Comparison of ENCODE assay signal across 8 cellular contexts in the genomic region with DNA sequence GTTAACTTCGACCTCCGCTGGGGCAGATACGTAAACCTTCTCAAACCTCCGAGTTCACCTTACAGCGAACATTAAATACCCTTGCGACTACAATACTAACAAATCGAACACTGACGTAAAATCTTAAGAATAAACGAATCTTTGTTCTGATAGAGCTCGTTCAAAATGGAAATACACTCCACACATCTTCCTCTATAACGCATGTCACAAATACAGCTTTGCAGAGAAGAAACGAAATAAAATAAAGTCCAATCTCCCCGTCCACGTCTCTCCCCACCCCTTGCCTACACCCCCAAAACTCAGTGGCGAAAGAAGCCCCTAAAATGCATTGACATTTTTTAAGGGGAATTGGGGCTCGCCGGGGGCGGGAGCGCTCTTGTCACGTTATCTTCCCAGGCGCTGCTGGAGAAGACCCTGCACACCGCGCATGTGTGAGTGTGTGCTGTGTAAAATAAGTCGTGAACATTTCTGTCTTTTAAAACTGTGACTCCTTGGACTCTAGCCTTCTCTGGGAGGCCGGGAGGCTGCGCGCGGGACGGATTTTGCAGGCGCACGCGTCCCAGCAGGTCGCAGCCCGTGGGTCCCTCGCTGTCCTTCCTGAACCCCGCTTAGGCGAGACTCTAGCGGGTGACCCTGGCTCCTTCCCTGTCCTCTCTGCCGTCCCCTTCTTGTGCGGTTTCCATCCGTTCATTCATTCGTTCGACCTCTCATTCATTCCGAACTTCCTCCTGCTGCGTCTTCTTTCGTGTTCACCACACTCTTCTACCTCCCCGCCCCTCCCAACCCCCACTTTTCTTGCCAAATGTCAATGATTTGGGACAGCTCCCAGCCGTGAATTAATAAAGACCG. TPM values are rescaled to one million over a fixed set of nuclear protein-coding genes. Genes with fewer than 3 reads are reported as not detected.
DNase-seq lines count a peak whose midpoint lies in the region; TF ChIP-seq lines count a peak whose summit lies in the region.

No MANE protein-coding gene starts in this region.

- DNase-seq in G401 (ENCODE audit: low spot score) (peak; percentile 57), LNCaP clone FGC (ENCODE audit: low read depth) (no peak), endodermal cell (peak; percentile 67), pons (ENCODE audit: low spot score) (peak; percentile 25), HK-2 (ENCODE audit: unreplicated experiment) (no peak), NCI-H345 treated with DMSO at 0.1 percent for 48 hours (lab: John Stamatoyannopoulos, UW; ENCODE audit: unreplicated experiment) (no peak), DMS79 treated with DMSO at 0.1 percent for 48 hours (lab: John Stamatoyannopoulos, UW) (no peak)
- DNase-seq in activated effector memory CD4-positive, alpha-beta T cell treated with Interleukin-2 at 50 U/mL for 16 hours = no peak

- peaks cover 93% of the 10 kb centered on the region for H3K27me3 Mint-ChIP-seq in endodermal cell (ENCODE audit: insufficient read depth)

- H3K4me3 ChIP-seq in LNCaP clone FGC (ENCODE audit: low read depth, low read length) (peak overlapping the region; percentile 66), endodermal cell (ENCODE audit: low read length) (peak overlapping the region; percentile 72)

- in situ Hi-C loops in G401 (cut with HindIII; ENCODE audit: low sequenced_read_pairs) = no loop called here

- no peaks in the 10 kb centered on the region for H3K36me3 ChIP-seq in endodermal cell (ENCODE audit: control insufficient read depth, insufficient read depth, low read length)

- peaks cover 44% of the 10 kb centered on the region for H3K4me1 Mint-ChIP-seq in endodermal cell

- H3K36me3 Mint-ChIP-seq in endodermal cell (ENCODE audit: low read depth) = no peaks in the 10 kb centered on the region

- TF ChIP-seq CTCF in LNCaP clone FGC (IDR thresholded peaks at IDR 0.05; ENCODE audit: control insufficient read depth, extremely low read depth, insufficient read depth) (no peak), endodermal cell (conservative IDR thresholded peaks at IDR 0.05) (no peak)

- H3K27ac Mint-ChIP-seq in endodermal cell = no peak overlapping the region

- H3K4me1 ChIP-seq in endodermal cell (ENCODE audit: control insufficient read depth, insufficient read depth, low read length) = peaks cover 11% of the 10 kb centered on the region

- peak overlapping the region; percentile 59 for H3K4me3 Mint-ChIP-seq in endodermal cell

- H3K9me3 Mint-ChIP-seq in endodermal cell = peaks cover 5% of the 10 kb centered on the region

- H3K27ac ChIP-seq in endodermal cell (ENCODE audit: low read depth, low read length) = no peak overlapping the region

- H3K9ac ChIP-seq in endodermal cell (ENCODE audit: extremely low read depth, low read length, poor library complexity, severe bottlenecking) = no peak overlapping the region

- WGBS in endodermal cell (ENCODE audit: insufficient coverage in 1 of 2, insufficient read length in 1 of 2), 2 experiments = 0 to 1% methylated on average over 25 to 49 of the region's 49 CpGs

- H3K27me3 ChIP-seq in endodermal cell (ENCODE audit: control insufficient read depth, insufficient read depth, low read length, poor library complexity, severe bottlenecking) = peaks cover 95% of the 10 kb centered on the region

- peaks cover 5% of the 10 kb centered on the region for H3K9me3 ChIP-seq in endodermal cell (ENCODE audit: control insufficient read depth, low read length)

RNA-seq across cellular contexts. Expression of a gene that starts 2.4 kb away (rescaled TPM):
- not detected in 2 replicates for total RNA-seq in G401 (2014; rRNA removed; shearing (Covaris generic))
- under 1 TPM; 0.44 to 0.57 TPM for total RNA-seq in endodermal cell
- polyA plus RNA-seq in endodermal cell (2013, experiment 1 of 2) = 3.9 TPM
- 2.8 TPM for polyA plus RNA-seq in endodermal cell (2013, experiment 2 of 2)

Comparison
In these comparisons a context has a peak if more than half of its experiments do, and no peak if none do; other contexts are left out.
1. DNase-seq: peak in G401 (single experiment), endodermal cell (single experiment) and pons (single experiment); none in LNCaP clone FGC (single experiment), activated effector memory CD4-positive, alpha-beta T cell treated with Interleukin-2 at 50 U/mL for 16 hours (single experiment), HK-2 (single experiment), NCI-H345 treated with DMSO at 0.1 percent for 48 hours (single experiment) and DMS79 treated with DMSO at 0.1 percent for 48 hours (single experiment).